Comparison of ENCODE assay signal across 26 cellular contexts in the genomic region with DNA sequence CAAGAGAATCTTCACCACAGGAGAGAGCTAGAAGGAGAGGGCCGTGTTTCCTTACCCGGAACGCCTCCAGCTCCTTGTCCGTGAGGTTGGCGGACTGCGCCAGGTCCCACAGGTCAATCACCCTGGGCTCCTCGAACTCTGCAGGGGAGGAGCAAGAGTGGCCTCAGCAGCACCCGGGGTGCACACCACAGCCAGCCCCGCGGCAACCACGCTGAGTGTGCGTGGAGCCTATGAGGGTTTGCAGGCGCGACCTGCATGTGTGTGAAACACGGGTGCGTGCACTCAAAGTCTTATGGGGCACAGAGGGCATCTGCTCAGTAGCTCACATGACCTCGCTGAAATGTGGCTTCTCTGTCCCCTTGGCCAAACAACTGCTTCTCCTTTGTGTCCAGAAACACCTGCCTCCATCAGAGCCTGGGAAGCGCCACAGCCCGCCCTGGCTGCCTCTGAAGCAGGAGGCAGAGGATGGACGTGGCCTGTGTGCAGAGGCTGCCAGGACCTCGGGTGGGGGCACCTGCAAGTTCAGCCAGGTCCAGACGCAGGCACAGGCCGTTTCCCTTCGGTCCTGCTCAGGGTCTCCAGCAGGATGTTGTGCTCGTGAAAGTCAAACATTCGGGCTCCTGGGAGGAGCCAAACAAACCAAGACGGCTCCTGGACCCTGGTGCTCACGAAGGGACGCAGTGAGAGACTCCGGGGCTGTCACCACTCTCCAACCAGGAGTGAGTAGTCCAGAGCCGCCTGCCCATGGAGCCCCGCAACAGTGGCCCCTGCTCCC. TPM values are rescaled to one million over a fixed set of nuclear protein-coding genes. Genes with fewer than 3 reads are reported as not detected.
"Had no signal": no experiment of that assay in that cellular context is flagged by ENCODE, and none has a peak within 500 bp of the region (broad histone marks: within the 10 kb centered on the region; RNA-seq: fewer than 3 reads in every experiment).

No MANE protein-coding gene starts in this region.

- H3K4me3 ChIP-seq: ascending aorta, colonic mucosa, hepatocyte, upper lobe of left lung had no signal

- H3K4me1 ChIP-seq: ascending aorta, colonic mucosa, foreskin keratinocyte, upper lobe of left lung had no signal

- H2AFZ ChIP-seq: hepatocyte had no signal

- H3K4me1 Mint-ChIP-seq: activated CD4-positive, alpha-beta T cell treated with anti-CD3 and anti-CD28 coated beads, Interleukin-2, amount 10 ng/mL, durations not matched to agents 7 days and 5 days; activated CD8-positive, alpha-beta memory T cell treated with anti-CD3 and anti-CD28 coated beads, Interleukin-2, amount 10 ng/mL, durations not matched to agents 7 days and 5 days; central memory CD8-positive, alpha-beta T cell; immature natural killer cell; memory B cell; T-cell had no signal

- H3K27me3 ChIP-seq: ascending aorta, brain microvascular endothelial cell, colonic mucosa, foreskin keratinocyte, hepatocyte, upper lobe of left lung had no signal

- H3K27me3 Mint-ChIP-seq: activated CD4-positive, alpha-beta T cell treated with anti-CD3 and anti-CD28 coated beads, Interleukin-2, amount 10 ng/mL, durations not matched to agents 7 days and 5 days; activated CD8-positive, alpha-beta memory T cell treated with anti-CD3 and anti-CD28 coated beads, Interleukin-2, amount 10 ng/mL, durations not matched to agents 7 days and 5 days; activated CD8-positive, alpha-beta T cell treated with anti-CD3 and anti-CD28 coated beads for 36 hours; central memory CD8-positive, alpha-beta T cell; memory B cell; T-cell had no signal

- H3K4me3 Mint-ChIP-seq: activated CD4-positive, alpha-beta T cell treated with anti-CD3 and anti-CD28 coated beads, Interleukin-2, amount 10 ng/mL, durations not matched to agents 7 days and 5 days; activated CD8-positive, alpha-beta memory T cell treated with anti-CD3 and anti-CD28 coated beads, Interleukin-2, amount 10 ng/mL, durations not matched to agents 7 days and 5 days; activated CD8-positive, alpha-beta T cell treated with anti-CD3 and anti-CD28 coated beads for 36 hours; activated T-helper 1 cell treated with anti-CD3 and anti-CD28 coated beads, Interleukin-12 subunit alpha, Interleukin-12 subunit beta, Interleukin-2, Interleukin-4 antibody, amounts not matched to agents 30 ng/mL and 10 ng/mL and 1 ng/mL, durations not matched to agents 14 hours and 24 hours and 36 hours; central memory CD8-positive, alpha-beta T cell; immature natural killer cell; memory B cell; T-cell had no signal

- H3K27ac Mint-ChIP-seq: activated CD4-positive, alpha-beta T cell treated with anti-CD3 and anti-CD28 coated beads, Interleukin-2, amount 10 ng/mL, durations not matched to agents 7 days and 5 days; activated CD8-positive, alpha-beta memory T cell treated with anti-CD3 and anti-CD28 coated beads, Interleukin-2, amount 10 ng/mL, durations not matched to agents 7 days and 5 days; activated CD8-positive, alpha-beta T cell treated with anti-CD3 and anti-CD28 coated beads for 36 hours; activated T-helper 1 cell treated with anti-CD3 and anti-CD28 coated beads, Interleukin-12 subunit alpha, Interleukin-12 subunit beta, Interleukin-2, Interleukin-4 antibody, amounts not matched to agents 30 ng/mL and 10 ng/mL and 1 ng/mL, durations not matched to agents 14 hours and 24 hours and 36 hours; immature natural killer cell; T-cell had no signal

- ATAC-seq: activated CD8-positive, alpha-beta memory T cell treated with anti-CD3 and anti-CD28 coated beads, Interleukin-2, amount 10 ng/mL, durations not matched to agents 7 days and 5 days; activated CD8-positive, alpha-beta T cell treated with anti-CD3 and anti-CD28 coated beads for 36 hours; foreskin keratinocyte; T-cell had no signal

- H3K9me3 Mint-ChIP-seq: activated CD4-positive, alpha-beta T cell treated with anti-CD3 and anti-CD28 coated beads, Interleukin-2, amount 10 ng/mL, durations not matched to agents 7 days and 5 days; activated CD8-positive, alpha-beta T cell treated with anti-CD3 and anti-CD28 coated beads for 36 hours; activated naive CD4-positive, alpha-beta T cell treated with anti-CD3 and anti-CD28 coated beads, Interleukin-2, amount 50 U/mL, for 72 hours; central memory CD8-positive, alpha-beta T cell; immature natural killer cell; memory B cell; T-cell had no signal

- FAIRE-seq: endometrium, TTC549 had no signal

- H3K4me2 ChIP-seq: hepatocyte had no signal

- H3K9me3 ChIP-seq: ascending aorta, colonic mucosa, upper lobe of left lung had no signal

- H3K27ac ChIP-seq: ascending aorta, brain microvascular endothelial cell, colonic mucosa, foreskin keratinocyte, hepatocyte, upper lobe of left lung, WERI-Rb-1 had no signal

- H3K79me2 ChIP-seq: hepatocyte had no signal

- DNase-seq: activated CD4-positive, alpha-beta T cell treated with anti-CD3 and anti-CD28 coated beads, Interleukin-2, amount 10 ng/mL, durations not matched to agents 7 days and 5 days; activated CD4-positive, CD25-positive, alpha-beta regulatory T cell treated with anti-CD3 and anti-CD28 coated beads, Interleukin-2, amount 50 U/mL, for 72 hours; activated CD8-positive, alpha-beta memory T cell treated with anti-CD3 and anti-CD28 coated beads, Interleukin-2, amount 10 ng/mL, durations not matched to agents 7 days and 5 days; activated CD8-positive, alpha-beta T cell treated with anti-CD3 and anti-CD28 coated beads for 36 hours; activated gamma-delta T cell; brain microvascular endothelial cell; colonic mucosa; erythroblast; foreskin keratinocyte; immature natural killer cell; kidney glomerular epithelial cell; stimulated activated CD4-positive, alpha-beta T cell treated with anti-CD3 and anti-CD28 coated beads, Interleukin-4, amount 100 ng/mL, for 24 hours; stimulated activated naive CD4-positive, alpha-beta T cell treated with Interleukin-2 at 50 U/mL for 16 hours; T-cell; WERI-Rb-1 had no signal

RNA-seq across cellular contexts. Expression of a gene that starts 53.1 kb away (rescaled TPM):
- total RNA-seq: activated CD4-positive, alpha-beta T cell treated with anti-CD3 and anti-CD28 coated beads, Interleukin-2, amount 10 ng/mL, durations not matched to agents 7 days and 5 days; activated CD8-positive, alpha-beta memory T cell treated with anti-CD3 and anti-CD28 coated beads, Interleukin-2, amount 10 ng/mL, durations not matched to agents 7 days and 5 days; activated CD8-positive, alpha-beta T cell treated with anti-CD3 and anti-CD28 coated beads for 36 hours; activated naive CD4-positive, alpha-beta T cell treated with anti-CD3 and anti-CD28 coated beads, Interleukin-2, amount 50 U/mL, for 72 hours; activated T-helper 1 cell treated with anti-CD3 and anti-CD28 coated beads, Interleukin-12 subunit alpha, Interleukin-12 subunit beta, Interleukin-2, Interleukin-4 antibody, amounts not matched to agents 30 ng/mL and 10 ng/mL and 1 ng/mL, durations not matched to agents 14 hours and 24 hours and 36 hours; glomerular endothelial cell; osteoblast had no signal
